Comparison of ENCODE assay signal across 19 cellular contexts in genomic region chr6:12114055-12114503, GRCh38.
DNase-seq lines count a peak whose midpoint lies in the region; ATAC-seq and TF ChIP-seq lines count a peak whose summit lies in the region.
"Had no signal": no experiment of that assay in that cellular context is flagged by ENCODE, and none has a peak within 500 bp of the region (broad histone marks: within the 10 kb centered on the region; RNA-seq: fewer than 3 reads in every experiment).

No MANE protein-coding gene starts in this region.

- no peak overlapping the region for H3K9ac ChIP-seq in endodermal cell (ENCODE audit: extremely low read depth, low read length, poor library complexity, severe bottlenecking)
- H3K9ac ChIP-seq: GM23248 had no signal

- CTCF ChIA-PET in activated naive CD4-positive, alpha-beta T cell treated with anti-CD3 and anti-CD28 coated beads, Interleukin-2, amount 10 ng/mL, durations not matched to agents 7 days and 5 days (lab: Charles Lee): no interaction called here

- no peaks in the 10 kb centered on the region for H3K27me3 Mint-ChIP-seq in activated naive CD4-positive, alpha-beta T cell treated with anti-CD3 and anti-CD28 coated beads, Interleukin-2, amount 10 ng/mL, durations not matched to agents 7 days and 5 days
- no peaks in the 10 kb centered on the region for H3K27me3 Mint-ChIP-seq in activated T-helper 1 cell treated with anti-CD3 and anti-CD28 coated beads, Interleukin-12 subunit alpha, Interleukin-12 subunit beta, Interleukin-2, Interleukin-4 antibody, amounts not matched to agents 30 ng/mL and 10 ng/mL and 1 ng/mL, durations not matched to agents 14 hours and 24 hours and 36 hours (ENCODE audit: insufficient read depth)
- no peaks in the 10 kb centered on the region for H3K27me3 Mint-ChIP-seq in stimulated activated naive B cell treated with anti-CD40 and anti-IgM and Interleukin-4, amounts not matched to agents 10 μg/mL and 1 μg/mL and 100 μg/mL, for 72 hours
- H3K27me3 Mint-ChIP-seq in endodermal cell (ENCODE audit: insufficient read depth): no peaks in the 10 kb centered on the region

- no peak overlapping the region for H3K4me3 Mint-ChIP-seq in activated naive CD4-positive, alpha-beta T cell treated with anti-CD3 and anti-CD28 coated beads, Interleukin-2, amount 10 ng/mL, durations not matched to agents 7 days and 5 days
- H3K4me3 Mint-ChIP-seq in activated T-helper 1 cell treated with anti-CD3 and anti-CD28 coated beads, Interleukin-12 subunit alpha, Interleukin-12 subunit beta, Interleukin-2, Interleukin-4 antibody, amounts not matched to agents 30 ng/mL and 10 ng/mL and 1 ng/mL, durations not matched to agents 14 hours and 24 hours and 36 hours: no peak overlapping the region
- H3K4me3 Mint-ChIP-seq in stimulated activated naive B cell treated with anti-CD40 and anti-IgM and Interleukin-4, amounts not matched to agents 10 μg/mL and 1 μg/mL and 100 μg/mL, for 72 hours: peak overlapping the region; percentile 7 to 42
- no peak overlapping the region for H3K4me3 Mint-ChIP-seq in endodermal cell
- H3K4me3 Mint-ChIP-seq: activated T-cell treated with anti-CD3 and anti-CD28 coated beads, Interleukin-2, amount 50 U/mL, for 4 hours had no signal

- H3K4me1 Mint-ChIP-seq in activated naive CD4-positive, alpha-beta T cell treated with anti-CD3 and anti-CD28 coated beads, Interleukin-2, amount 10 ng/mL, durations not matched to agents 7 days and 5 days: peaks cover 75% of the 10 kb centered on the region
- H3K4me1 Mint-ChIP-seq in activated T-helper 1 cell treated with anti-CD3 and anti-CD28 coated beads, Interleukin-12 subunit alpha, Interleukin-12 subunit beta, Interleukin-2, Interleukin-4 antibody, amounts not matched to agents 30 ng/mL and 10 ng/mL and 1 ng/mL, durations not matched to agents 14 hours and 24 hours and 36 hours (ENCODE audit: low read depth): peaks cover 72% of the 10 kb centered on the region
- peaks cover 36 to 58% of the 10 kb centered on the region in 2 donors for H3K4me1 Mint-ChIP-seq in stimulated activated naive B cell treated with anti-CD40 and anti-IgM and Interleukin-4, amounts not matched to agents 10 μg/mL and 1 μg/mL and 100 μg/mL, for 72 hours
- peaks cover 8% of the 10 kb centered on the region for H3K4me1 Mint-ChIP-seq in endodermal cell

- peak; percentile 36 for ATAC-seq in GM21529 (IDR thresholded peaks at IDR 0.05; ENCODE audit: unreplicated experiment)
- ATAC-seq in stimulated activated naive B cell treated with anti-CD40 and anti-IgM and Interleukin-4, amounts not matched to agents 10 μg/mL and 1 μg/mL and 100 μg/mL, for 72 hours (replicated peaks): peak; percentile 79 to 81
- ATAC-seq: left ventricle myocardium superior had no signal

- H3K4me1 ChIP-seq in endodermal cell (ENCODE audit: control insufficient read depth, insufficient read depth, low read length): peaks cover 5% of the 10 kb centered on the region

- no peak overlapping the region for H3K4me3 ChIP-seq in endodermal cell (ENCODE audit: low read length)
- H3K4me3 ChIP-seq: cardiac muscle cell, GM23248, hepatocyte had no signal

- 94 to 100% methylated on average over 1 to 6 of the region's 6 CpGs for WGBS in endodermal cell (ENCODE audit: insufficient coverage in 1 of 2, insufficient read length in 1 of 2), 2 experiments

- no peak for TF ChIP-seq CTCF in endodermal cell (conservative IDR thresholded peaks at IDR 0.05)

- peak overlapping the region; percentile 38 for H3K27ac Mint-ChIP-seq in activated naive CD4-positive, alpha-beta T cell treated with anti-CD3 and anti-CD28 coated beads, Interleukin-2, amount 10 ng/mL, durations not matched to agents 7 days and 5 days
- H3K27ac Mint-ChIP-seq in activated T-helper 1 cell treated with anti-CD3 and anti-CD28 coated beads, Interleukin-12 subunit alpha, Interleukin-12 subunit beta, Interleukin-2, Interleukin-4 antibody, amounts not matched to agents 30 ng/mL and 10 ng/mL and 1 ng/mL, durations not matched to agents 14 hours and 24 hours and 36 hours: peak overlapping the region; percentile 70
- H3K27ac Mint-ChIP-seq in stimulated activated naive B cell treated with anti-CD40 and anti-IgM and Interleukin-4, amounts not matched to agents 10 μg/mL and 1 μg/mL and 100 μg/mL, for 72 hours: peak overlapping the region; percentile 77
- H3K27ac Mint-ChIP-seq in endodermal cell: no peak overlapping the region

- no peaks in the 10 kb centered on the region for H3K27me3 ChIP-seq in endodermal cell (ENCODE audit: control insufficient read depth, insufficient read depth, low read length, poor library complexity, severe bottlenecking)
- H3K27me3 ChIP-seq: cardiac muscle cell, hepatocyte had no signal

- no peak overlapping the region for H3K27ac ChIP-seq in endodermal cell (ENCODE audit: low read depth, low read length)
- H3K27ac ChIP-seq: epithelial cell of prostate, GM23248, hepatocyte had no signal

- peaks cover 11% of the 10 kb centered on the region for H3K9me3 ChIP-seq in endodermal cell (ENCODE audit: control insufficient read depth, low read length)

- H3K36me3 ChIP-seq in endodermal cell (ENCODE audit: control insufficient read depth, insufficient read depth, low read length): peaks cover 26% of the 10 kb centered on the region
- H3K36me3 ChIP-seq: cardiac muscle cell had no signal

- intact Hi-C loops in activated T-helper 1 cell treated with anti-CD3 and anti-CD28 coated beads, Interleukin-12 subunit alpha, Interleukin-12 subunit beta, Interleukin-2, Interleukin-4 antibody, amounts not matched to agents 30 ng/mL and 10 ng/mL and 1 ng/mL, durations not matched to agents 14 hours and 24 hours and 36 hours (cut with micrococcal nuclease): loop anchor here (1.0 kb wide), 1 partner anchor 10 kb away; no protein-coding TSS in a partner anchor

- peaks cover 21% of the 10 kb centered on the region for H3K9me3 Mint-ChIP-seq in activated naive CD4-positive, alpha-beta T cell treated with anti-CD3 and anti-CD28 coated beads, Interleukin-2, amount 10 ng/mL, durations not matched to agents 7 days and 5 days
- peaks cover 12% of the 10 kb centered on the region for H3K9me3 Mint-ChIP-seq in activated T-helper 1 cell treated with anti-CD3 and anti-CD28 coated beads, Interleukin-12 subunit alpha, Interleukin-12 subunit beta, Interleukin-2, Interleukin-4 antibody, amounts not matched to agents 30 ng/mL and 10 ng/mL and 1 ng/mL, durations not matched to agents 14 hours and 24 hours and 36 hours
- H3K9me3 Mint-ChIP-seq in stimulated activated naive B cell treated with anti-CD40 and anti-IgM and Interleukin-4, amounts not matched to agents 10 μg/mL and 1 μg/mL and 100 μg/mL, for 72 hours: peaks cover 8 to 10% of the 10 kb centered on the region in 2 donors
- peaks cover 8% of the 10 kb centered on the region for H3K9me3 Mint-ChIP-seq in endodermal cell

- DNase-seq in activated naive CD4-positive, alpha-beta T cell treated with anti-CD3 and anti-CD28 coated beads, Interleukin-2, amount 10 ng/mL, durations not matched to agents 7 days and 5 days: no peak
- DNase-seq in activated naive CD4-positive, alpha-beta T cell treated with Interleukin-2 at 50 U/mL for 16 hours: no peak
- no peak for DNase-seq in activated T-helper 1 cell treated with anti-CD3 and anti-CD28 coated beads, Interleukin-12 subunit alpha, Interleukin-12 subunit beta, Interleukin-2, Interleukin-4 antibody, amounts not matched to agents 30 ng/mL and 10 ng/mL and 1 ng/mL, durations not matched to agents 14 hours and 24 hours and 36 hours (ENCODE audit: low spot score)
- DNase-seq in stimulated activated naive B cell treated with anti-CD40 and anti-IgM and Interleukin-4, amounts not matched to agents 10 μg/mL and 1 μg/mL and 100 μg/mL, for 72 hours: peak; percentile 32
- DNase-seq in endodermal cell (no peak), NCI-H1417 (lab: John Stamatoyannopoulos, UW) (no peak), NCI-H345 treated with DMSO at 0.1 percent for 48 hours (lab: John Stamatoyannopoulos, UW; ENCODE audit: unreplicated experiment) (no peak)
- DNase-seq: activated T-cell treated with anti-CD3 and anti-CD28 coated beads, Interleukin-2, amount 50 U/mL, for 4 hours; DMS79 treated with DMSO at 0.1 percent for 48 hours; left ventricle myocardium superior; NCI-H1092 treated with DMSO at 0.1 percent for 48 hours; NCI-H526; nucleus accumbens; stimulated activated CD4-positive, alpha-beta T cell treated with anti-CD3 and anti-CD28 coated beads, Interleukin-12 subunit alpha, Interleukin-12 subunit beta, amount 100 ng/mL, for 4 hours had no signal

- H3K36me3 Mint-ChIP-seq in activated naive CD4-positive, alpha-beta T cell treated with anti-CD3 and anti-CD28 coated beads, Interleukin-2, amount 10 ng/mL, durations not matched to agents 7 days and 5 days: peaks cover 47% of the 10 kb centered on the region
- H3K36me3 Mint-ChIP-seq in activated T-helper 1 cell treated with anti-CD3 and anti-CD28 coated beads, Interleukin-12 subunit alpha, Interleukin-12 subunit beta, Interleukin-2, Interleukin-4 antibody, amounts not matched to agents 30 ng/mL and 10 ng/mL and 1 ng/mL, durations not matched to agents 14 hours and 24 hours and 36 hours (ENCODE audit: low read depth): peaks cover 55% of the 10 kb centered on the region
- H3K36me3 Mint-ChIP-seq in stimulated activated naive B cell treated with anti-CD40 and anti-IgM and Interleukin-4, amounts not matched to agents 10 μg/mL and 1 μg/mL and 100 μg/mL, for 72 hours: peaks cover 40 to 66% of the 10 kb centered on the region in 2 donors
- peaks cover 31% of the 10 kb centered on the region for H3K36me3 Mint-ChIP-seq in endodermal cell (ENCODE audit: low read depth)

Comparison
In these comparisons a context has a peak if more than half of its experiments do, and no peak if none do; other contexts are left out.
1. H3K4me3 Mint-ChIP-seq: peak in stimulated activated naive B cell treated with anti-CD40 and anti-IgM and Interleukin-4, amounts not matched to agents 10 μg/mL and 1 μg/mL and 100 μg/mL, for 72 hours (2 of 2); none in activated naive CD4-positive, alpha-beta T cell treated with anti-CD3 and anti-CD28 coated beads, Interleukin-2, amount 10 ng/mL, durations not matched to agents 7 days and 5 days (single experiment), activated T-helper 1 cell treated with anti-CD3 and anti-CD28 coated beads, Interleukin-12 subunit alpha, Interleukin-12 subunit beta, Interleukin-2, Interleukin-4 antibody, amounts not matched to agents 30 ng/mL and 10 ng/mL and 1 ng/mL, durations not matched to agents 14 hours and 24 hours and 36 hours (single experiment) and endodermal cell (single experiment).